ENCODE assay signal across 15 cellular contexts in the genomic region with DNA sequence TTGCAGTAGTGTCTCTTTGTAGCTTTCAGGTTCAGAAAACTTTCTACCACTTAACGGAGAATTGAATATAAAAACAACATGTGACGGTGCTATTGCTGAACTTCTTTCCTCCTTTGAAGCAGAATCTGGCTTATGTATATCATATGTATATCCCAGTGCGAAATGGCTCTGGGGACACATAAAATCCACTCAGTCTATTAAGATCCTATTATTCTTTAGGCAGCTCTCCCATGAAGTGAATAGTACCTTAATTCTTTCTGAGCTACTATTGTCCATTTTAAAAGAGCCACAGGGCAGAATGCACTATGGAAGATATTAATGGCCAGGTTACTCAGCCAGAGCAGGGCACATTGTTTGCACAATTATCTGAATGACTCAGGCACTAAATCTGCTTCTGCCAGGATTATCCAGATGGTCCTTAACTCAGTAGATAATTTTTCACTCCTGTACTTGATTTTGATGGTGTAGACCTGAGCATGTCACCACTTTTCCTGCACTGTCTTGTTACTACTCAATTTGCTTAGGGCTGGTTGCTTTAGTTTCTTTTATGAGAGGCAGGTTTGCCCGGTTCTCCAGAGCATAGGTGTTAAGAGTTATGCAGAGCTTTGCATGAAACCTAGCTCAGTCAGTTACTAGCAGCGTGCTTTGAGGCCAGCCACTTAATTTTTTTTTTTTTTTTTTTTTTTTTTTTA. TPM values are rescaled to one million over a fixed set of nuclear protein-coding genes. Genes with fewer than 3 reads are reported as not detected.
A peak's percentile ranks its signal among the peaks of the same experiment; 100 is the strongest.
DNase-seq lines count a peak whose midpoint lies in the region; FAIRE-seq and TF ChIP-seq lines count a peak whose summit lies in the region.
"Had no signal": no experiment of that assay in that cellular context is flagged by ENCODE, and none has a peak within 500 bp of the region (broad histone marks: within the 10 kb centered on the region; RNA-seq: fewer than 3 reads in every experiment).

No MANE protein-coding gene starts in this region.

- FAIRE-seq in frontal cortex (lab: Jason Lieb, UNC) (no peak), small intestine (lab: Jason Lieb, UNC) (no peak)

- H3K27me3 ChIP-seq in small intestine (ENCODE audit: control insufficient read depth in 2 of 2, insufficient read depth in 2 of 2, low read length in 2 of 2) (peaks cover 0 to 6% of the 10 kb centered on the region in 2 donors), A673 (replicated peaks; ENCODE audit: insufficient read depth, low read depth, low read length, poor library complexity) (no peaks in the 10 kb centered on the region)
- H3K27me3 ChIP-seq: uterus had no signal

- 75 to 79% (median 76%) methylated on average over 5 of the region's 5 CpGs for WGBS in small intestine, 3 donors

- CTCF ChIA-PET in A673 (lab: Charles Lee) = no interaction called here

- intact Hi-C loops in A673 (cut with micrococcal nuclease; ENCODE audit: unreplicated experiment) = no loop called here

- no TSS peak for BruUV-seq in A673 (replicated peaks; lab: Mats Ljungman, UMichigan)

- H3K27ac ChIP-seq in small intestine (ENCODE audit: low read depth in 1 of 2, low read length in 1 of 2) (no peak overlapping the region), A673 (ENCODE audit: low read depth, low read length, poor library complexity, severe bottlenecking) (no peak overlapping the region)
- H3K27ac ChIP-seq: uterus had no signal

- H3K4me3 ChIP-seq in LNCaP clone FGC (ENCODE audit: low read depth, low read length) (no peak overlapping the region), epithelial cell of esophagus (ENCODE audit: low read length) (no peak overlapping the region), small intestine (ENCODE audit: low read depth in 1 of 2, low read length in 2 of 2) (no peak overlapping the region), A673 (ENCODE audit: low read depth, low read length, poor library complexity, severe bottlenecking) (no peak overlapping the region)
- H3K4me3 ChIP-seq: uterus had no signal

- TF ChIP-seq CTCF in LNCaP clone FGC (IDR thresholded peaks at IDR 0.05; ENCODE audit: control insufficient read depth, extremely low read depth, insufficient read depth) (no peak), epithelial cell of esophagus (IDR thresholded peaks at IDR 0.05; ENCODE audit: insufficient read depth, low read depth, low read length, missing control alignments) (no peak), A673 (conservative IDR thresholded peaks at IDR 0.05; ENCODE audit: low read depth, low read length) (no peak)

- POLR2A ChIA-PET in A673 (lab: Charles Lee; ENCODE audit: low non-redundant PET) = no interaction called here

- H3K36me3 ChIP-seq in small intestine (ENCODE audit: control insufficient read depth in 2 of 2, insufficient read depth in 2 of 2, low read length in 2 of 2) = no peaks in the 10 kb centered on the region
- H3K36me3 ChIP-seq in A673 (ENCODE audit: insufficient read depth, low read length, poor library complexity, severe bottlenecking) = no peaks in the 10 kb centered on the region
- H3K36me3 ChIP-seq: uterus had no signal

- H3K4me1 ChIP-seq in small intestine (ENCODE audit: control insufficient read depth in 2 of 2, insufficient read depth in 1 of 2, low read depth in 1 of 2, low read length in 1 of 2) (no peaks in the 10 kb centered on the region), A673 (ENCODE audit: insufficient read depth, low read length, poor library complexity, severe bottlenecking) (peaks cover 8% of the 10 kb centered on the region)

- H3K9me3 ChIP-seq in small intestine (ENCODE audit: control insufficient read depth, low read depth) (no peaks in the 10 kb centered on the region), A673 (ENCODE audit: low read depth, low read length, poor library complexity, severe bottlenecking) (no peaks in the 10 kb centered on the region)
- H3K9me3 ChIP-seq: uterus had no signal

- DNase-seq in A172 (ENCODE audit: low spot score) (peak; percentile 61), LNCaP clone FGC (ENCODE audit: low read depth) (peak; percentile 43), NCI-H748 treated with DMSO at 0.1 percent for 48 hours (lab: John Stamatoyannopoulos, UW) (peak; percentile 33), epithelial cell of esophagus (ENCODE audit: low read depth) (peak; percentile 93), frontal cortex (ENCODE audit: low spot score in 2 of 2) (no peak), small intestine (no peak), A673 (ENCODE audit: low spot score) (no peak), germinal center (ENCODE audit: low spot score) (no peak)
- DNase-seq: activated CD8-positive, alpha-beta memory T cell treated with anti-CD3 and anti-CD28 coated beads, Interleukin-2, amount 10 ng/mL, durations not matched to agents 7 days and 5 days; activated naive CD4-positive, alpha-beta T cell treated with anti-CD3 and anti-CD28 coated beads for 36 hours; HFFc6; NCI-H187 treated with DMSO at 0.1 percent for 48 hours; posterior cingulate gyrus; uterus had no signal

RNA-seq across cellular contexts. Expression of gene CNTN1, which starts 5.5 kb away (rescaled TPM):
- total RNA-seq in A172 (2014; rRNA removed; shearing (Covaris generic)) = 4.1 and 4.5 TPM in 2 replicates
- total RNA-seq in frontal cortex (543 TPM), A673 (2021) (0.90 and 1.5 TPM in 2 replicates)
- polyA plus RNA-seq in small intestine = 1 to 10 TPM in 1 of 3 donors, under 1 TPM in 2; under 0.01 to 1.6 (median 0.88) TPM
- total RNA-seq: activated CD8-positive, alpha-beta memory T cell treated with anti-CD3 and anti-CD28 coated beads, Interleukin-2, amount 10 ng/mL, durations not matched to agents 7 days and 5 days; activated naive CD4-positive, alpha-beta T cell treated with anti-CD3 and anti-CD28 coated beads for 36 hours; HFFc6; mononuclear cell had no signal

Comparison
In these comparisons a context has a peak if more than half of its experiments do, and no peak if none do; other contexts are left out.
1. DNase-seq: peak in A172 (single experiment), LNCaP clone FGC (single experiment), NCI-H748 treated with DMSO at 0.1 percent for 48 hours (single experiment) and epithelial cell of esophagus (single experiment); none in frontal cortex (0 of 2), small intestine (single experiment), A673 (single experiment) and germinal center (single experiment).
2. RNA of gene CNTN1, which starts 5.5 kb away (total RNA-seq): 543 TPM in frontal cortex (single experiment); 4.1 to 4.5 TPM in A172 and 0.90 to 1.5 TPM in A673; every median in the first group is over 10 times any median in the second.